8 cellular contexts compared by ENCODE assay signal in the genomic region with DNA sequence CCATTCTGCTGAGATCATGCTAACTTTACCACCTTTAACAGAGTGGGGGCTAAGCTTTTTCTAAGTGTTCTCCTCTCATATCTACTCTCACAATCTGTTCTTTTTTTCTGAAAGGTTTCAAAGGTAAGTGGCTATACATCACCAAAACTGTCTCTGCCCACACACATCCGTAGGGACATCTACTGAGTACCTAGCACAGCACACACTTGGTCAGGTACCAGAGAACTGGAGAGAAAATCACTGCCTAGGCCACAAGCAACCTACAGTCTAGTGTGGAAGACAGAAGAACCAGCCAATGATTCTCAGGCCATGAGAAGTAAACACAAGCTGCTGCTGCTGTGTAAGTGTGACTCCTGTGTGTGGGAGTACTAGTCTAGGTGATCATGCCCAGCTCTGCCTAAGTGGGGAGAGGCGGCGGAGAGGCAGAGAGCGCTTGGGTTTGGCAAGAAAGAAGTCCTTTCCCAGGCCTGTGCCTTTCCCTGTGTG.
DNase-seq lines count a peak whose midpoint lies in the region; ATAC-seq and TF ChIP-seq lines count a peak whose summit lies in the region.

No MANE protein-coding gene starts in this region.

- H3K36me3 ChIP-seq in SJCRH30: no peaks in the 10 kb centered on the region

- H3K9me3 ChIP-seq in SJCRH30 (replicated peaks): no peaks in the 10 kb centered on the region

- H3K27me3 ChIP-seq in foreskin keratinocyte: no peaks in the 10 kb centered on the region
- no peaks in the 10 kb centered on the region for H3K27me3 ChIP-seq in SJCRH30

- no peak for DNase-seq in foreskin keratinocyte
- no peak for DNase-seq in NCI-H1417 treated with DMSO at 0.1 percent for 48 hours (lab: John Stamatoyannopoulos, UW)
- no peak for DNase-seq in NCI-H128 (lab: John Stamatoyannopoulos, UW; ENCODE audit: unreplicated experiment)
- no peak for DNase-seq in NCI-H1105 (lab: John Stamatoyannopoulos, UW)
- no peak for DNase-seq in SJCRH30

- H3K4me3 ChIP-seq in SJCRH30: no peak overlapping the region

- ATAC-seq in GM18508 (IDR thresholded peaks at IDR 0.05; ENCODE audit: insufficient read depth, unreplicated experiment): peak; percentile 33
- ATAC-seq in GM21526 (IDR thresholded peaks at IDR 0.05; ENCODE audit: low FRiP score, unreplicated experiment): peak; percentile 62
- peak; percentile 54 for ATAC-seq in HG03378 (IDR thresholded peaks at IDR 0.05; ENCODE audit: unreplicated experiment)
- peak; percentile 31 for ATAC-seq in foreskin keratinocyte

- H3K27ac ChIP-seq in foreskin keratinocyte (no peak overlapping the region), SJCRH30 (no peak overlapping the region)

- peaks cover 6% of the 10 kb centered on the region for H3K4me1 ChIP-seq in foreskin keratinocyte
- H3K4me1 ChIP-seq in SJCRH30: peaks cover 23% of the 10 kb centered on the region

- no peak for TF ChIP-seq CTCF in foreskin keratinocyte (conservative IDR thresholded peaks at IDR 0.05)
